8 cellular contexts compared by ENCODE assay signal in genomic region chr1:153728305-153729066, GRCh38. TPM values are rescaled to one million over a fixed set of nuclear protein-coding genes. Genes with fewer than 3 reads are reported as not detected.
DNase-seq lines count a peak whose midpoint lies in the region; ATAC-seq, FAIRE-seq and TF ChIP-seq lines count a peak whose summit lies in the region.

No MANE protein-coding gene starts in this region.

- TF ChIP-seq POLR2A in GM12878 (IDR thresholded peaks at IDR 0.05; ENCODE audit: low read depth, low read length) = no peak

- no peak for TF ChIP-seq RAD21 in GM12878 (IDR thresholded peaks at IDR 0.05; ENCODE audit: insufficient read depth, low read depth, low read length)

- H3K36me3 ChIP-seq in SK-N-MC (ENCODE audit: insufficient read depth, low read length) = no peaks in the 10 kb centered on the region; the same call in 1 of the 2 replicates
- no peaks in the 10 kb centered on the region for H3K36me3 ChIP-seq in GM12878 (ENCODE audit: control insufficient read depth in 2 of 2, insufficient read depth in 2 of 2, low read length in 1 of 2)
- H3K36me3 ChIP-seq in skeletal muscle satellite cell (ENCODE audit: insufficient read depth, low read length) = no peaks in the 10 kb centered on the region

- CTCF ChIA-PET in GM12878 (lab: Yijun Ruan, JAX) = interaction anchor here (1.0 to 7.0 kb wide), 5 partner anchors 14 to 101 kb away, joined by 3 to 63 read pairs (median 4); partner anchors contain the start of gene S100A13

- BruUV-seq in GM12878 (replicated peaks; lab: Mats Ljungman, UMichigan) = TSS peak; percentile 85

- intact Hi-C loops in GM12878 (cut with micrococcal nuclease; ENCODE audit: unreplicated experiment) = loop anchor here (2.0 kb wide), 2 partner anchors 20 to 194 kb away; partner anchors contain the start of gene GATAD2B

- H3K27ac ChIP-seq in SK-N-MC = peak overlapping the region; percentile 88
- H3K27ac ChIP-seq in GM12878 (ENCODE audit: control insufficient read depth, insufficient read depth) = peak overlapping the region; percentile 100

- peaks cover 14% of the 10 kb centered on the region for H3K4me1 ChIP-seq in GM12878 (ENCODE audit: control insufficient read depth, insufficient read depth, low read length)
- H3K4me1 ChIP-seq in skeletal muscle satellite cell (ENCODE audit: control insufficient read depth, insufficient read depth, low read length) = peaks cover 11% of the 10 kb centered on the region

- DNase-seq in COLO829 (ENCODE audit: low spot score) (peak; percentile 45), HT1080 (ENCODE audit: low read depth) (peak; percentile 30), SK-N-MC (ENCODE audit: low read depth, low spot score) (no peak), GM12878 (ENCODE audit: low read depth, low spot score) (no peak), CD1c-positive myeloid dendritic cell (ENCODE audit: extremely low spot score) (no peak)

- no peak for TF ChIP-seq CTCF in GM12878 (IDR thresholded peaks at IDR 0.05 in 2 of 3, conservative IDR thresholded peaks at IDR 0.05 in 1 of 3; ENCODE audit: control insufficient read depth in 2 of 3, extremely low read depth in 1 of 3, insufficient read depth in 1 of 3, low read depth in 3 of 3, low read length in 3 of 3)

- ATAC-seq in GM12878 (peak; percentile 7), GM19455 (IDR thresholded peaks at IDR 0.05; ENCODE audit: unreplicated experiment) (no peak)

- RAD21 ChIA-PET in GM12878 (lab: Charles Lee; ENCODE audit: unreplicated experiment) = interaction anchor here (0.8 to 8.5 kb wide), 9 partner anchors 8 to 94 kb away, joined by 3 to 139 read pairs (median 4); partner anchors contain the start of genes CHTOP and SLC27A3

- H3K4me2 ChIP-seq in GM12878 (ENCODE audit: control insufficient read depth, insufficient read depth) = peak overlapping the region; percentile 95
- peak overlapping the region; percentile 93 for H3K4me2 ChIP-seq in skeletal muscle satellite cell (ENCODE audit: low read length)

- WGBS in GM12878 (ENCODE audit: insufficient coverage, insufficient replicate concordance, low lambda C conversion rate, missing lambda C conversion rate) = 2% methylated on average over 15 of the region's 19 CpGs

- in situ Hi-C loops in GM12878 (cut with MboI) = no loop called here

- H3K79me2 ChIP-seq in GM12878 (ENCODE audit: control insufficient read depth, insufficient read depth, low read length) = peaks cover 34% of the 10 kb centered on the region

- peak overlapping the region; percentile 98 for H3K9ac ChIP-seq in SK-N-MC (ENCODE audit: insufficient read length)
- H3K9ac ChIP-seq in GM12878 (ENCODE audit: control insufficient read depth, insufficient read depth, low read length) = peak overlapping the region; percentile 100
- peak overlapping the region; percentile 98 for H3K9ac ChIP-seq in skeletal muscle satellite cell (ENCODE audit: low read depth, low read length)

- SMC1A ChIA-PET in GM12878 (lab: Charles Lee; ENCODE audit: uncharacterized antibody, unreplicated experiment) = interaction anchor here (0.6 to 10.3 kb wide), 4 partner anchors 10 to 22 kb away, joined by 3 to 144 read pairs (median 6); no protein-coding TSS in a partner anchor

- H3K4me3 ChIP-seq in SK-N-MC (peak overlapping the region; percentile 98), GM12878 (peak overlapping the region; percentile 100), iPS-18c (ENCODE audit: insufficient read depth, low read depth, low read length) (peak overlapping the region; percentile 95), skeletal muscle satellite cell (ENCODE audit: low read length) (peak overlapping the region; percentile 88)

- no peak for FAIRE-seq in GM12878 (lab: Jason Lieb, UNC)

- no peak for TF ChIP-seq EP300 in GM12878 (IDR thresholded peaks at IDR 0.05; ENCODE audit: borderline replicate concordance in 1 of 2, control insufficient read depth in 1 of 2, low read depth in 2 of 2, low read length in 2 of 2)

- POLR2A ChIA-PET in GM12878 (lab: Charles Lee) = interaction anchor here (0.5 to 8.7 kb wide), 9 partner anchors 8 to 688 kb away, joined by 3 to 184 read pairs (median 4); partner anchors contain the start of genes CHTOP and SLC39A1

- no peaks in the 10 kb centered on the region for H4K20me1 ChIP-seq in GM12878 (ENCODE audit: control insufficient read depth, insufficient read depth)

- H3K27me3 ChIP-seq in GM12878 (replicated peaks in 1 of 2; ENCODE audit: control insufficient read depth in 2 of 2, insufficient read depth in 2 of 2, low read length in 1 of 2) = no peaks in the 10 kb centered on the region
- H3K27me3 ChIP-seq in skeletal muscle satellite cell (ENCODE audit: control insufficient read depth, insufficient read depth, low read length) = no peaks in the 10 kb centered on the region

- H3K9me3 ChIP-seq in SK-N-MC (ENCODE audit: low read depth, low read length) (no peaks in the 10 kb centered on the region), GM12878 (replicated peaks; ENCODE audit: control insufficient read depth, insufficient read depth, low read length) (no peaks in the 10 kb centered on the region), iPS-18c (ENCODE audit: control insufficient read depth, insufficient read depth, low read length) (no peaks in the 10 kb centered on the region), skeletal muscle satellite cell (replicated peaks; ENCODE audit: low read length) (no peaks in the 10 kb centered on the region)

- peak overlapping the region; percentile 81 for H2AFZ ChIP-seq in GM12878 (ENCODE audit: control insufficient read depth, low read depth, low read length)

RNA-seq across cellular contexts. Expression of gene INTS3, which starts 0.6 kb away (rescaled TPM):
- total RNA-seq in HT1080 (2014; rRNA removed; shearing (Covaris generic)) = 22.1 and 22.2 TPM in 2 replicates
- polyA plus RNA-seq in HT1080 (2015; cell fraction: cytosol; rRNA removed) = 14.8 and 19.4 TPM in 2 replicates
- polyA plus RNA-seq in HT1080 (2015; cell fraction: nucleus; rRNA removed) = 107 and 120 TPM in 2 replicates
- total RNA-seq in GM12878 (2013; cell fraction: nucleolus; rRNA removed) = 258 and 277 TPM in 2 replicates
- total RNA-seq in GM12878 (2014; rRNA removed) (32.7 and 36.1 TPM in 2 replicates), GM12878 (2014; rRNA removed; fragmentation: Illumina TruSeq; extraction: Trizol) (25.0 and 25.2 TPM in 2 replicates), GM12878 (2021) (44.0 and 48.3 TPM in 2 replicates)
- 30.4 TPM for polyA plus RNA-seq in GM12878 (2011; ENCODE audit: low read depth)
- polyA plus RNA-seq in GM12878 (2011; rRNA removed) (78.6 and 87.4 TPM in 2 replicates), GM12878 (2014; fragmentation: Illumina TruSeq; extraction: Trizol) (36.3 and 37.1 TPM in 2 replicates), GM12878 (2014; fragmentation: Nextera tagmentation; extraction: Ambion mirVana) (10 to 100 TPM; 12.6 to 14.0 TPM), GM12878 (2014; rRNA removed) (31.3 and 32.3 TPM in 2 replicates), GM12878 (2016; fragmentation: Nextera tagmentation; extraction: Ambion mirVana) (10 to 100 TPM; 28.2 to 30.4 TPM)
- 67.3 and 91.7 TPM in 2 replicates for polyA plus RNA-seq in GM12878 (2011; cell fraction: cytosol; rRNA removed)
- polyA plus RNA-seq in GM12878 (2011; cell fraction: nucleus; rRNA removed) = 426 and 653 TPM in 2 replicates
- polyA plus RNA-seq in GM12878 (2012) = 37.9 and 51.2 TPM in 2 replicates
- 74.4 and 79.5 TPM in 2 replicates for polyA minus RNA-seq in GM12878 (2011; rRNA and poly(A)+ RNA removed)
- 19.5 and 25.3 TPM in 2 replicates for polyA minus RNA-seq in GM12878 (2011; cell fraction: cytosol; rRNA and poly(A)+ RNA removed)
- polyA minus RNA-seq in GM12878 (2011; cell fraction: nucleus; rRNA and poly(A)+ RNA removed) = 94.9 and 97.4 TPM in 2 replicates
- 28.6 and 38.7 TPM in 2 replicates for total RNA-seq in skeletal muscle satellite cell (2012; rRNA removed)

RNA-seq across cellular contexts. Expression of gene SLC27A3, which starts 46.7 kb away (rescaled TPM):
- total RNA-seq in HT1080 (2014; rRNA removed; shearing (Covaris generic)) = 0.74 and 4.5 TPM in 2 replicates
- polyA plus RNA-seq in HT1080 (2015; cell fraction: cytosol; rRNA removed) = 0.38 and 0.40 TPM in 2 replicates
- polyA plus RNA-seq in HT1080 (2015; cell fraction: nucleus; rRNA removed) = 9.4 and 10.1 TPM in 2 replicates
- 4.3 and 4.5 TPM in 2 replicates for total RNA-seq in GM12878 (2013; cell fraction: nucleolus; rRNA removed)
- total RNA-seq in GM12878 (2014; rRNA removed) (9.4 and 12.4 TPM in 2 replicates), GM12878 (2014; rRNA removed; fragmentation: Illumina TruSeq; extraction: Trizol) (8.8 and 9.3 TPM in 2 replicates), GM12878 (2021) (11.4 and 11.9 TPM in 2 replicates)
- 3.9 TPM for polyA plus RNA-seq in GM12878 (2011; ENCODE audit: low read depth)
- polyA plus RNA-seq in GM12878 (2011; rRNA removed) (2.5 and 4.6 TPM in 2 replicates), GM12878 (2014; fragmentation: Illumina TruSeq; extraction: Trizol) (8.2 and 10.8 TPM in 2 replicates), GM12878 (2014; fragmentation: Nextera tagmentation; extraction: Ambion mirVana) (1 to 10 TPM; 2.6 to 5.1 TPM), GM12878 (2014; rRNA removed) (15.4 and 18.1 TPM in 2 replicates), GM12878 (2016; fragmentation: Nextera tagmentation; extraction: Ambion mirVana) (1 to 10 TPM; 7.2 to 7.8 TPM)
- polyA plus RNA-seq in GM12878 (2011; cell fraction: cytosol; rRNA removed) = 5.6 and 5.9 TPM in 2 replicates
- 53.6 and 57.2 TPM in 2 replicates for polyA plus RNA-seq in GM12878 (2011; cell fraction: nucleus; rRNA removed)
- 8.0 and 10.8 TPM in 2 replicates for polyA plus RNA-seq in GM12878 (2012)
- polyA minus RNA-seq in GM12878 (2011; rRNA and poly(A)+ RNA removed) = 2.2 TPM in 2 replicates
- 1.3 and 1.6 TPM in 2 replicates for polyA minus RNA-seq in GM12878 (2011; cell fraction: cytosol; rRNA and poly(A)+ RNA removed)
- polyA minus RNA-seq in GM12878 (2011; cell fraction: nucleus; rRNA and poly(A)+ RNA removed) = 3.6 and 7.3 TPM in 2 replicates
- 9.8 and 12.2 TPM in 2 replicates for total RNA-seq in skeletal muscle satellite cell (2012; rRNA removed)

RNA-seq across cellular contexts. Expression of gene NPR1, which starts 50.0 kb away (rescaled TPM):
- total RNA-seq in HT1080 (2014; rRNA removed; shearing (Covaris generic)) = 0.02 and 0.03 TPM in 2 replicates
- polyA plus RNA-seq in HT1080 (2015; cell fraction: cytosol; rRNA removed) = 0.01 TPM in 1 of 2 replicates, not detected in the other
- polyA plus RNA-seq in HT1080 (2015; cell fraction: nucleus; rRNA removed) = not detected in 2 replicates
- 4.1 and 5.2 TPM in 2 replicates for total RNA-seq in GM12878 (2013; cell fraction: nucleolus; rRNA removed)
- total RNA-seq in GM12878 (2014; rRNA removed) = 0.22 and 0.40 TPM in 2 replicates
- total RNA-seq in GM12878 (2014; rRNA removed; fragmentation: Illumina TruSeq; extraction: Trizol) = 0.13 and 0.18 TPM in 2 replicates
- 0.56 and 0.72 TPM in 2 replicates for total RNA-seq in GM12878 (2021)
- polyA plus RNA-seq in GM12878 (2011; ENCODE audit: low read depth) = 0.08 TPM
- polyA plus RNA-seq in GM12878 (2011; rRNA removed) = 1.3 and 2.1 TPM in 2 replicates
- 2.0 and 2.2 TPM in 2 replicates for polyA plus RNA-seq in GM12878 (2011; cell fraction: cytosol; rRNA removed)
- polyA plus RNA-seq in GM12878 (2011; cell fraction: nucleus; rRNA removed) = 5.9 and 8.9 TPM in 2 replicates
- polyA plus RNA-seq in GM12878 (2012) = 0.32 and 0.35 TPM in 2 replicates
- 0.28 TPM in 1 of 2 replicates, not detected in the other for polyA plus RNA-seq in GM12878 (2014; fragmentation: Illumina TruSeq; extraction: Trizol)
- polyA plus RNA-seq in GM12878 (2014; fragmentation: Nextera tagmentation; extraction: Ambion mirVana) = under 1 TPM in 1 of 2 experiments, not detected in 1; 0.09 TPM
- 0.16 and 0.50 TPM in 2 replicates for polyA plus RNA-seq in GM12878 (2014; rRNA removed)
- under 1 TPM; 0.14 to 0.17 TPM for polyA plus RNA-seq in GM12878 (2016; fragmentation: Nextera tagmentation; extraction: Ambion mirVana)
- 2.1 and 2.7 TPM in 2 replicates for polyA minus RNA-seq in GM12878 (2011; rRNA and poly(A)+ RNA removed)
- polyA minus RNA-seq in GM12878 (2011; cell fraction: cytosol; rRNA and poly(A)+ RNA removed) = 1.7 and 2.2 TPM in 2 replicates
- 1.4 and 1.5 TPM in 2 replicates for polyA minus RNA-seq in GM12878 (2011; cell fraction: nucleus; rRNA and poly(A)+ RNA removed)
- total RNA-seq in skeletal muscle satellite cell (2012; rRNA removed) = 0.22 and 1.5 TPM in 2 replicates

RNA-seq across cellular contexts. Expression of gene ILF2, which starts 57.7 kb away (rescaled TPM):
- 359 and 368 TPM in 2 replicates for total RNA-seq in HT1080 (2014; rRNA removed; shearing (Covaris generic))
- polyA plus RNA-seq in HT1080 (2015; cell fraction: cytosol; rRNA removed) = 273 and 276 TPM in 2 replicates
- 293 and 297 TPM in 2 replicates for polyA plus RNA-seq in HT1080 (2015; cell fraction: nucleus; rRNA removed)
- total RNA-seq in GM12878 (2013; cell fraction: nucleolus; rRNA removed) = 53.8 and 56.7 TPM in 2 replicates
- total RNA-seq in GM12878 (2014; rRNA removed) (309 and 334 TPM in 2 replicates), GM12878 (2014; rRNA removed; fragmentation: Illumina TruSeq; extraction: Trizol) (405 and 431 TPM in 2 replicates), GM12878 (2021) (261 and 266 TPM in 2 replicates)
- 179 TPM for polyA plus RNA-seq in GM12878 (2011; ENCODE audit: low read depth)
- polyA plus RNA-seq in GM12878 (2011; rRNA removed) (452 and 462 TPM in 2 replicates), GM12878 (2014; fragmentation: Illumina TruSeq; extraction: Trizol) (520 and 601 TPM in 2 replicates), GM12878 (2014; fragmentation: Nextera tagmentation; extraction: Ambion mirVana) (100 to 1,000 TPM; 444 to 455 TPM), GM12878 (2014; rRNA removed) (266 and 287 TPM in 2 replicates), GM12878 (2016; fragmentation: Nextera tagmentation; extraction: Ambion mirVana) (100 to 1,000 TPM; 484 to 487 TPM)
- 374 and 428 TPM in 2 replicates for polyA plus RNA-seq in GM12878 (2011; cell fraction: cytosol; rRNA removed)
- polyA plus RNA-seq in GM12878 (2011; cell fraction: nucleus; rRNA removed) = 208 and 248 TPM in 2 replicates
- 157 and 180 TPM in 2 replicates for polyA plus RNA-seq in GM12878 (2012)
- 323 and 337 TPM in 2 replicates for polyA minus RNA-seq in GM12878 (2011; rRNA and poly(A)+ RNA removed)
- polyA minus RNA-seq in GM12878 (2011; cell fraction: cytosol; rRNA and poly(A)+ RNA removed) = 102 and 114 TPM in 2 replicates
- 46.4 and 69.7 TPM in 2 replicates for polyA minus RNA-seq in GM12878 (2011; cell fraction: nucleus; rRNA and poly(A)+ RNA removed)
- 144 and 175 TPM in 2 replicates for total RNA-seq in skeletal muscle satellite cell (2012; rRNA removed)

Comparison
In these comparisons a context has a peak if more than half of its experiments do, and no peak if none do; other contexts are left out.
1. DNase-seq: peak in COLO829 (single experiment) and HT1080 (single experiment); none in SK-N-MC (single experiment), GM12878 (single experiment) and CD1c-positive myeloid dendritic cell (single experiment).
2. Peak in every context shown above with its lines, with median percentiles within 50 percentile points of each other: H3K4me3 ChIP-seq and H3K9ac ChIP-seq.